ENCODE assay signal across 1 cellular context in genomic region chr22:45966892-45967365, GRCh38.
TF ChIP-seq lines count a peak whose summit lies in the region.

No MANE protein-coding gene starts in this region.

TF ChIP-seq in A549, 52 proteins besides CTCF, POLR2A, EP300 and RAD21 (continued from another document):
- no peak for TF ChIP-seq GATA3 (IDR thresholded peaks at IDR 0.05; ENCODE audit: borderline replicate concordance)
- no peak for TF ChIP-seq HMGXB4 (CRISPR knock-in tag; IDR thresholded peaks at IDR 0.05; ENCODE audit: borderline replicate concordance)
- no peak for TF ChIP-seq ZSCAN20 (CRISPR knock-in tag; IDR thresholded peaks at IDR 0.05)
- TF ChIP-seq JUNB (IDR thresholded peaks at IDR 0.05): no peak
- no peak for TF ChIP-seq NR3C1 (IDR thresholded peaks at IDR 0.05)
- no peak for TF ChIP-seq KDM1A (IDR thresholded peaks at IDR 0.05; ENCODE audit: low read depth)
- no peak for TF ChIP-seq SMC3 (IDR thresholded peaks at IDR 0.05)
- no peak for TF ChIP-seq HEYL (CRISPR knock-in tag; IDR thresholded peaks at IDR 0.05)
- TF ChIP-seq HES2 (IDR thresholded peaks at IDR 0.05): no peak
- no peak for TF ChIP-seq MAX (IDR thresholded peaks at IDR 0.05)
- TF ChIP-seq FOSB (CRISPR knock-in tag; IDR thresholded peaks at IDR 0.05): no peak
- no peak for TF ChIP-seq ATOH8 (CRISPR knock-in tag; IDR thresholded peaks at IDR 0.05; ENCODE audit: low read depth)
- TF ChIP-seq CEBPB (IDR thresholded peaks at IDR 0.05): no peak
- TF ChIP-seq NFE2L2 (conservative IDR thresholded peaks at IDR 0.05; ENCODE audit: low read length): no peak
- no peak for TF ChIP-seq BHLHE40 (IDR thresholded peaks at IDR 0.05; ENCODE audit: low read depth, low read length)
- TF ChIP-seq EHMT2 (IDR thresholded peaks at IDR 0.05; ENCODE audit: low read depth): no peak
